In the genomic region with DNA sequence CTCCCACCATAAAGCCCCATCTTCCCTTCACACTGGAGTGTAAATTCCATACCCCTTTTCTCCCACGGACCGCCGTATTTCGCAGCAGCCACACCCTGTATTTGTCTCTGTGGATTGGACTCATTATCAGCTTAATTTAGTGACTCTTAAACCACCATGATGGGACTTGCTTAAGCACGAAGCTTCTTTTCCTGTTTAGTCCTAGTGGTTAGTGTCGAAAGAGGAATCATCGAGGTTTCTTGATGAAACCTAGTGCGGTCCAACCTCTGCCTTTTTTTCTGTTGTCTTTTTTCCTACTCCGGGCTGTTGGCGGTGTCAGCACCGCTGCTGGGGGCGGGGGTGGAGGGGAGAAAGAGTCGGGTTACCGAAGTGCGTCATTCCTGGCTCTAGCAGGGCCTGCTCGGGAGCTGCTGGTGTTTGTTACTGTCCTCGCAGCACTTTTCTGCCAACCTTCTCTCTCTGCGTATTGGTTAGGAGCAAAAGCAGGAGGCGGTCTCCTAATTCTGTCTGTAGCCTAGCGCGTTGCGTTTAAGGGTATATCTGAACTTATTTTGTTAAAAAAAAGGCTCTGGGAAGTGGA, we compare ENCODE assay signal across 8 cellular contexts. TPM values are rescaled to one million over a fixed set of nuclear protein-coding genes. Genes with fewer than 3 reads are reported as not detected.
DNase-seq lines count a peak whose midpoint lies in the region; ATAC-seq and TF ChIP-seq lines count a peak whose summit lies in the region.

No MANE protein-coding gene starts in this region.

- no peaks in the 10 kb centered on the region for H3K9me3 Mint-ChIP-seq in activated CD4-positive, alpha-beta T cell treated with anti-CD3 and anti-CD28 coated beads, Interleukin-2, amount 10 ng/mL, durations not matched to agents 7 days and 5 days

- H3K36me3 Mint-ChIP-seq in activated CD4-positive, alpha-beta T cell treated with anti-CD3 and anti-CD28 coated beads, Interleukin-2, amount 10 ng/mL, durations not matched to agents 7 days and 5 days (ENCODE audit: low read depth) = peaks cover 19% of the 10 kb centered on the region

- H3K4me1 Mint-ChIP-seq in activated CD4-positive, alpha-beta T cell treated with anti-CD3 and anti-CD28 coated beads, Interleukin-2, amount 10 ng/mL, durations not matched to agents 7 days and 5 days = peaks cover 34% of the 10 kb centered on the region

- peak; percentile 88 for DNase-seq in BE2C
- DNase-seq in NCI-H526 treated with DMSO at 0.1 percent for 48 hours (lab: John Stamatoyannopoulos, UW) = peak; percentile 84
- peak; percentile 79 for DNase-seq in activated CD4-positive, alpha-beta T cell treated with anti-CD3 and anti-CD28 coated beads, Interleukin-2, amount 10 ng/mL, durations not matched to agents 7 days and 5 days
- peak; percentile 92 for DNase-seq in dedifferentiated amniotic fluid mesenchymal stem cell (ENCODE audit: extremely low spot score)
- peak; percentile 91 for DNase-seq in left lobe of liver (ENCODE audit: low spot score)
- DNase-seq in stimulated activated CD4-positive, alpha-beta T cell treated with anti-CD3 and anti-CD28 coated beads, Interleukin-2, amount 100 ng/mL, for 24 hours = peak; percentile 82 to 83

- POLR2A ChIA-PET in activated CD4-positive, alpha-beta T cell treated with anti-CD3 and anti-CD28 coated beads, Interleukin-2, amount 10 ng/mL, durations not matched to agents 7 days and 5 days (lab: Charles Lee) = interaction anchor here (0.6 kb wide), 1 partner anchor 88 kb away, joined by 6 read pairs; no protein-coding TSS in a partner anchor

- H3K4me3 Mint-ChIP-seq in activated CD4-positive, alpha-beta T cell treated with anti-CD3 and anti-CD28 coated beads, Interleukin-2, amount 10 ng/mL, durations not matched to agents 7 days and 5 days = peak overlapping the region; percentile 92

- TF ChIP-seq CTCF in BE2C (IDR thresholded peaks at IDR 0.05; ENCODE audit: low read depth, low read length) = no peak

- no peaks in the 10 kb centered on the region for H3K9me3 ChIP-seq in BE2C

- no peaks in the 10 kb centered on the region for H3K27me3 Mint-ChIP-seq in activated CD4-positive, alpha-beta T cell treated with anti-CD3 and anti-CD28 coated beads, Interleukin-2, amount 10 ng/mL, durations not matched to agents 7 days and 5 days

- peak overlapping the region; percentile 96 for H3K27ac Mint-ChIP-seq in activated CD4-positive, alpha-beta T cell treated with anti-CD3 and anti-CD28 coated beads, Interleukin-2, amount 10 ng/mL, durations not matched to agents 7 days and 5 days

- peak overlapping the region; percentile 85 for H3K4me3 ChIP-seq in BE2C (ENCODE audit: low read depth, low read length)

- no peaks in the 10 kb centered on the region for H3K4me1 ChIP-seq in BE2C

- ATAC-seq in GM19372 (IDR thresholded peaks at IDR 0.05; ENCODE audit: low read depth, unreplicated experiment) (peak; percentile 51), HG03521 (IDR thresholded peaks at IDR 0.05; ENCODE audit: unreplicated experiment) (peak; percentile 46), left lobe of liver (peak; percentile 70)

- CTCF ChIA-PET in activated CD4-positive, alpha-beta T cell treated with anti-CD3 and anti-CD28 coated beads, Interleukin-2, amount 10 ng/mL, durations not matched to agents 7 days and 5 days (lab: Charles Lee) = no interaction called here

- H3K36me3 ChIP-seq in BE2C = no peaks in the 10 kb centered on the region

- no peaks in the 10 kb centered on the region for H3K27me3 ChIP-seq in BE2C

RNA-seq across cellular contexts. Expression of gene STAG2, which starts 1.4 kb away (rescaled TPM):
- polyA plus RNA-seq in BE2C (2012; ENCODE audit: insufficient read depth, insufficient read length, low read depth) = 33.1 TPM
- 100 to 1,000 TPM in 1 of 2 experiments, 10 to 100 TPM in 1; 89.5 to 107 TPM for total RNA-seq in activated CD4-positive, alpha-beta T cell treated with anti-CD3 and anti-CD28 coated beads, Interleukin-2, amount 10 ng/mL, durations not matched to agents 7 days and 5 days
- total RNA-seq in left lobe of liver = 15.2 TPM

Comparison
In these comparisons a context has a peak if more than half of its experiments do, and no peak if none do; other contexts are left out.
1. Peak in every context shown above with its lines: DNase-seq, ATAC-seq and H3K4me3 ChIP-seq.